Comparison of ENCODE assay signal across 8 cellular contexts in the genomic region with DNA sequence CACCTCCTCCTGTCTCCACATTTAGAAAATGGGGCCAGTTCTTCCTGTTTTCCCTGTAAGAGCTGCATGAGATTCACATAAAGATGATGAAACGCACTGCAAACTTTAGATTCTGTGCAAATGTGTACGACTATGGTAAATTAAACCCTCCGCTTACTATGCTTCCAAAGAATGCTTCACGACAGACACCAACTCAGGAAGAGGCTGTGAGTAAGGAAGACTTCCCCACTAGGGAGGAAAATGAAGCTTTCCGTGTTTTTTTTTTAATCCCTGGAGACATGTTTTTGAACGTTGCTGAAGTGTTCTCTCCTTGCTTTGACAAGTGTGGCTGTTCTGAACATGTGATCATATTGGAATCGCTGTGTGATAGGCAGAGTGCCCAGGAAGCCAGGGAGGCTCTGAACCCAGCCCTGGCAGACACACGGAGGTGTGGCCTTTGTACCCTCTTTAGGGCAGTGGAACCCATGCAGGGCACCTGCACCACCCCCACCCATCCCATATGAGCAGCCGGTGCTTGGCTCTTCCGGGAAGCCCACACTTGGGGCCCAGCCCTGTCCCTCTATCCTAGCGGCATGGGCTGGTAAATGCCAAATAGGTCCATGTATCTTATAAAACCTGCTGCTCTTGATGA. TPM values are rescaled to one million over a fixed set of nuclear protein-coding genes. Genes with fewer than 3 reads are reported as not detected.
DNase-seq lines count a peak whose midpoint lies in the region; ATAC-seq and TF ChIP-seq lines count a peak whose summit lies in the region.

No MANE protein-coding gene starts in this region.

- POLR2A ChIA-PET in activated CD4-positive, alpha-beta T cell treated with anti-CD3 and anti-CD28 coated beads for 36 hours (lab: Charles Lee): interaction anchor here (0.5 to 2.4 kb wide), 8 partner anchors 8 to 60 kb away, joined by 3 to 30 read pairs (median 6); a partner anchor contains a TSS

- ATAC-seq in activated CD4-positive, alpha-beta T cell treated with anti-CD3 and anti-CD28 coated beads for 36 hours: peak; percentile 33
- ATAC-seq in HG03521 (IDR thresholded peaks at IDR 0.05; ENCODE audit: unreplicated experiment): no peak

- no peaks in the 10 kb centered on the region for H3K9me3 Mint-ChIP-seq in activated CD4-positive, alpha-beta T cell treated with anti-CD3 and anti-CD28 coated beads for 36 hours (ENCODE audit: low read depth)
- no peaks in the 10 kb centered on the region for H3K9me3 Mint-ChIP-seq in activated T-cell treated with anti-CD3 and anti-CD28 coated beads, Interleukin-2, amount 50 U/mL, for 24 hours
- H3K9me3 Mint-ChIP-seq in glutamatergic neuron (ENCODE audit: unreplicated experiment): peaks cover 2% of the 10 kb centered on the region
- no peaks in the 10 kb centered on the region for H3K9me3 Mint-ChIP-seq in endothelial cell (ENCODE audit: unreplicated experiment)

- CTCF ChIA-PET in activated CD4-positive, alpha-beta T cell treated with anti-CD3 and anti-CD28 coated beads for 36 hours (lab: Charles Lee): interaction anchor here (0.7 to 3.0 kb wide), 14 partner anchors 10 to 82 kb away, joined by 3 to 17 read pairs (median 4); a partner anchor contains a TSS

- TF ChIP-seq CTCF in glutamatergic neuron (IDR thresholded peaks at IDR 0.05; ENCODE audit: partially characterized antibody, unreplicated experiment) (no peak), endothelial cell (IDR thresholded peaks at IDR 0.05; ENCODE audit: unreplicated experiment) (no peak)

- peak; percentile 70 for DNase-seq in activated CD4-positive, alpha-beta T cell treated with anti-CD3 and anti-CD28 coated beads for 36 hours
- DNase-seq in activated CD4-positive, alpha-beta T cell treated with anti-CD3 and anti-CD28 coated beads, Interleukin-2, amount 50 U/mL, for 4 hours: no peak
- DNase-seq in activated T-cell treated with anti-CD3 and anti-CD28 coated beads, Interleukin-2, amount 50 U/mL, for 24 hours: peak; percentile 55
- DNase-seq in glutamatergic neuron: no peak
- DNase-seq in effector CD8-positive, alpha-beta T cell (lab: John Stamatoyannopoulos, UW): no peak
- no peak for DNase-seq in endothelial cell (ENCODE audit: low spot score)

- peaks cover under 1% of the 10 kb centered on the region for H3K36me3 Mint-ChIP-seq in activated CD4-positive, alpha-beta T cell treated with anti-CD3 and anti-CD28 coated beads for 36 hours (ENCODE audit: low read depth)
- H3K36me3 Mint-ChIP-seq in activated T-cell treated with anti-CD3 and anti-CD28 coated beads, Interleukin-2, amount 50 U/mL, for 24 hours (ENCODE audit: low read depth): peaks cover 3% of the 10 kb centered on the region
- H3K36me3 Mint-ChIP-seq in glutamatergic neuron (ENCODE audit: unreplicated experiment) (no peaks in the 10 kb centered on the region), endothelial cell (ENCODE audit: low read depth, unreplicated experiment) (no peaks in the 10 kb centered on the region)

- peaks cover 78% of the 10 kb centered on the region for H3K4me1 Mint-ChIP-seq in activated CD4-positive, alpha-beta T cell treated with anti-CD3 and anti-CD28 coated beads for 36 hours
- peaks cover 83% of the 10 kb centered on the region for H3K4me1 Mint-ChIP-seq in activated T-cell treated with anti-CD3 and anti-CD28 coated beads, Interleukin-2, amount 50 U/mL, for 24 hours (ENCODE audit: low read depth)
- peaks cover 34% of the 10 kb centered on the region for H3K4me1 Mint-ChIP-seq in glutamatergic neuron (ENCODE audit: low read depth, unreplicated experiment)
- H3K4me1 Mint-ChIP-seq in endothelial cell (ENCODE audit: unreplicated experiment): peaks cover 8% of the 10 kb centered on the region

- peak overlapping the region; percentile 59 for H3K27ac ChIP-seq in temporal lobe (ENCODE audit: low read depth, low read length)

- H3K27ac Mint-ChIP-seq in activated CD4-positive, alpha-beta T cell treated with anti-CD3 and anti-CD28 coated beads for 36 hours: peak overlapping the region; percentile 94
- peak overlapping the region; percentile 98 for H3K27ac Mint-ChIP-seq in activated T-cell treated with anti-CD3 and anti-CD28 coated beads, Interleukin-2, amount 50 U/mL, for 24 hours
- H3K27ac Mint-ChIP-seq in glutamatergic neuron (ENCODE audit: unreplicated experiment): peak overlapping the region; percentile 22
- no peak overlapping the region for H3K27ac Mint-ChIP-seq in endothelial cell (ENCODE audit: unreplicated experiment)

- no peaks in the 10 kb centered on the region for H3K27me3 Mint-ChIP-seq in activated CD4-positive, alpha-beta T cell treated with anti-CD3 and anti-CD28 coated beads for 36 hours
- H3K27me3 Mint-ChIP-seq in activated T-cell treated with anti-CD3 and anti-CD28 coated beads, Interleukin-2, amount 50 U/mL, for 24 hours: no peaks in the 10 kb centered on the region
- H3K27me3 Mint-ChIP-seq in glutamatergic neuron (ENCODE audit: unreplicated experiment): peaks cover 5% of the 10 kb centered on the region
- H3K27me3 Mint-ChIP-seq in endothelial cell (ENCODE audit: unreplicated experiment): peaks cover 5% of the 10 kb centered on the region

- peak overlapping the region; percentile 74 for H3K4me3 Mint-ChIP-seq in activated CD4-positive, alpha-beta T cell treated with anti-CD3 and anti-CD28 coated beads for 36 hours
- peak overlapping the region; percentile 68 for H3K4me3 Mint-ChIP-seq in activated T-cell treated with anti-CD3 and anti-CD28 coated beads, Interleukin-2, amount 50 U/mL, for 24 hours
- peak overlapping the region; percentile 10 for H3K4me3 Mint-ChIP-seq in glutamatergic neuron (ENCODE audit: unreplicated experiment)
- no peak overlapping the region for H3K4me3 Mint-ChIP-seq in endothelial cell (ENCODE audit: unreplicated experiment)

- intact Hi-C loops in activated CD4-positive, alpha-beta T cell treated with anti-CD3 and anti-CD28 coated beads for 36 hours (cut with DNase I, micrococcal nuclease): loop anchor here (1.0 to 10.0 kb wide), 6 partner anchors 10 to 1569 kb away; a partner anchor contains a TSS

RNA-seq across cellular contexts. Expression of a gene that starts 7.5 kb away (rescaled TPM):
- 10 to 100 TPM; 27.3 to 34.2 TPM for total RNA-seq in activated CD4-positive, alpha-beta T cell treated with anti-CD3 and anti-CD28 coated beads for 36 hours
- total RNA-seq in glutamatergic neuron (ENCODE audit: unreplicated experiment): 7.1 TPM
- 0.98 TPM for total RNA-seq in temporal lobe
- 0.62 TPM for total RNA-seq in endothelial cell (ENCODE audit: unreplicated experiment)

RNA-seq across cellular contexts. Expression of a gene that starts 10.9 kb away (rescaled TPM):
- 10 to 100 TPM; 37.9 to 44.1 TPM for total RNA-seq in activated CD4-positive, alpha-beta T cell treated with anti-CD3 and anti-CD28 coated beads for 36 hours
- total RNA-seq in glutamatergic neuron (ENCODE audit: unreplicated experiment): 38.9 TPM
- 20.4 TPM for total RNA-seq in temporal lobe
- 40.3 TPM for total RNA-seq in endothelial cell (ENCODE audit: unreplicated experiment)

Comparison
In these comparisons a context has a peak if more than half of its experiments do, and no peak if none do; other contexts are left out.
1. DNase-seq: peak in activated CD4-positive, alpha-beta T cell treated with anti-CD3 and anti-CD28 coated beads for 36 hours (single experiment) and activated T-cell treated with anti-CD3 and anti-CD28 coated beads, Interleukin-2, amount 50 U/mL, for 24 hours (single experiment); none in activated CD4-positive, alpha-beta T cell treated with anti-CD3 and anti-CD28 coated beads, Interleukin-2, amount 50 U/mL, for 4 hours (0 of 2), glutamatergic neuron (single experiment), effector CD8-positive, alpha-beta T cell (single experiment) and endothelial cell (single experiment).